ENCODE assay signal across 20 cellular contexts in the genomic region with DNA sequence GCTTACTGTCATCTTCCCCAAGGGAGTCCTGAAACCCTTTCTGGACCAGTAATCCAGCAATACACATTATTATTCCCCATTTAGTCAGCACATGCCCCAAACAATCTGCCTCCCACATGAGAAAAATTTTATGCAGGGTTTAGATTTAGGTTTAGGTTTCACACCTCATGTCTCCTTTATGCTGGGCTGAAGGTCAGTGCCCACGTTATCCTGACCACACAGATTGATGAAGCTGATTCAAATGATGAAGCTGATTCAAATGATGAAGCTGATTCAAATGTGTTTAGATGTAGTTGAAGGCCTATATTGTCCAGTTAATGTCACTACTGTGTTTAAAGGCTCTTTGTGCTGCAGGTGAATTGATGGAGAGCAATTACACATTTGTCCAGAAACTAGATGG. TPM values are rescaled to one million over a fixed set of nuclear protein-coding genes. Genes with fewer than 3 reads are reported as not detected.
"Had no signal": no experiment of that assay in that cellular context is flagged by ENCODE, and none has a peak within 500 bp of the region (broad histone marks: within the 10 kb centered on the region; RNA-seq: fewer than 3 reads in every experiment).

No MANE protein-coding gene starts in this region.

- DNase-seq: activated CD4-positive, CD25-positive, alpha-beta regulatory T cell treated with anti-CD3 and anti-CD28 coated beads, Interleukin-2, amount 50 U/mL, for 72 hours; activated effector memory CD4-positive, alpha-beta T cell treated with Interleukin-2 at 50 U/mL for 16 hours; body of pancreas; central memory CD4-positive, alpha-beta T cell; cortex of kidney; effector CD8-positive, alpha-beta T cell; gastrocnemius medialis; heart right ventricle; islet precursor cell; left lung; mucosa of descending colon; naive thymus-derived CD8-positive, alpha-beta T cell; nucleus accumbens; stimulated activated CD4-positive, alpha-beta T cell treated with anti-CD3 and anti-CD28 coated beads, Interleukin-4, amount 100 ng/mL, for 4 hours; substantia nigra; transverse colon had no signal

- H3K9me3 ChIP-seq: body of pancreas, gastrocnemius medialis, heart right ventricle, mucosa of descending colon, right atrium auricular region, transverse colon had no signal

- H3K27me3 Mint-ChIP-seq: naive thymus-derived CD8-positive, alpha-beta T cell had no signal

- H3K9me3 Mint-ChIP-seq: naive thymus-derived CD8-positive, alpha-beta T cell had no signal

- ATAC-seq: body of pancreas; gastrocnemius medialis; heart right ventricle; left lung; mucosa of descending colon; naive thymus-derived CD8-positive, alpha-beta T cell; SK-N-SH treated with all-trans-retinoic acid at 6 μM for 48 hours had no signal

- H3K4me3 Mint-ChIP-seq: naive thymus-derived CD8-positive, alpha-beta T cell had no signal

RNA-seq across cellular contexts. Expression of gene ZBED2, which starts 18.1 kb away (rescaled TPM):
- total RNA-seq: body of pancreas, fibroblast of lung, gastrocnemius medialis, mucosa of descending colon, posterior vena cava, transverse colon had no signal
